Comparison of ENCODE assay signal across 7 cellular contexts in genomic region chr10:102431452-102432124, GRCh38. TPM values are rescaled to one million over a fixed set of nuclear protein-coding genes. Genes with fewer than 3 reads are reported as not detected.
DNase-seq lines count a peak whose midpoint lies in the region; FAIRE-seq and TF ChIP-seq lines count a peak whose summit lies in the region.

No MANE protein-coding gene starts in this region.

- H2BK15ac ChIP-seq in mesenchymal stem cell (ENCODE audit: low read depth, poor library complexity, severe bottlenecking), result no peak overlapping the region

- no peak for TF ChIP-seq POLR2A in GM12891 (IDR thresholded peaks at IDR 0.05; ENCODE audit: low read depth, low read length)

- WGBS in mesenchymal stem cell, result 24% methylated on average over 4 of the region's 4 CpGs

- no peak overlapping the region for H3K23ac ChIP-seq in mesenchymal stem cell (ENCODE audit: low read length in 2 of 2)

- peak overlapping the region; percentile 14 for H3K27ac ChIP-seq in mesenchymal stem cell (ENCODE audit: low read length, poor library complexity, severe bottlenecking)

- no peaks in the 10 kb centered on the region for H3K9me3 ChIP-seq in mesenchymal stem cell (ENCODE audit: control insufficient read depth, low read length)

- H2AK5ac ChIP-seq in mesenchymal stem cell (ENCODE audit: low read length, severe bottlenecking), result peak overlapping the region; percentile 57

- peak overlapping the region in 1 of 2 experiments; percentile 39 for H3K14ac ChIP-seq in mesenchymal stem cell (ENCODE audit: low read length in 2 of 2)

- H3K9ac ChIP-seq in mesenchymal stem cell (ENCODE audit: low read length), result peak overlapping the region; percentile 97

- peaks cover 4% of the 10 kb centered on the region in 2 experiments for H3K36me3 ChIP-seq in mesenchymal stem cell (ENCODE audit: control insufficient read depth in 1 of 2, insufficient read depth in 2 of 2, low read depth in 1 of 2, low read length in 2 of 2)

- H3K79me1 ChIP-seq in mesenchymal stem cell (replicated peaks; ENCODE audit: low read length, poor library complexity, severe bottlenecking), result peaks cover 17% of the 10 kb centered on the region

- no peak for FAIRE-seq in GM12891 (lab: Jason Lieb, UNC)

- H2BK12ac ChIP-seq in mesenchymal stem cell (ENCODE audit: low read length in 2 of 2), result peak overlapping the region in 1 of 2 experiments; percentile 32

- H3K18ac ChIP-seq in mesenchymal stem cell (ENCODE audit: low read depth in 1 of 2, low read length in 2 of 2), result peak overlapping the region in 1 of 2 experiments; percentile 72

- H3K4me1 ChIP-seq in mesenchymal stem cell (ENCODE audit: control insufficient read depth, insufficient read depth, low read depth, low read length), result peaks cover 17% of the 10 kb centered on the region

- H3K4me3 ChIP-seq in choroid plexus epithelial cell (ENCODE audit: low read depth, low read length) (peak overlapping the region; percentile 94), mesenchymal stem cell (ENCODE audit: insufficient read depth in 1 of 2, low read depth in 1 of 2, low read length in 2 of 2) (peak overlapping the region; percentile 81 to 97)

- DNase-seq in GM12891 (ENCODE audit: insufficient read length, low spot score) (no peak), NCI-H510A (lab: John Stamatoyannopoulos, UW) (peak; percentile 17), choroid plexus epithelial cell (ENCODE audit: low read depth) (peak; percentile 57), mesenchymal stem cell (peak; percentile 46), NCI-H226 (no peak), UCSD-AML1 (lab: John Stamatoyannopoulos, UW; ENCODE audit: unreplicated experiment) (no peak)
- no peak for DNase-seq in effector CD4-positive, alpha-beta T cell

- TF ChIP-seq CTCF in choroid plexus epithelial cell (conservative IDR thresholded peaks at IDR 0.05; ENCODE audit: low read depth, low read length), result peak; percentile 9

- peak overlapping the region; percentile 39 to 80 for H3K4ac ChIP-seq in mesenchymal stem cell (ENCODE audit: low read depth in 1 of 2, low read length in 2 of 2)

- peak overlapping the region; percentile 89 for H4K8ac ChIP-seq in mesenchymal stem cell (ENCODE audit: low read length)

- no peak overlapping the region for H2BK5ac ChIP-seq in mesenchymal stem cell (ENCODE audit: low read depth, low read length, poor library complexity, severe bottlenecking)

- peak overlapping the region; percentile 72 for H3K4me2 ChIP-seq in mesenchymal stem cell (ENCODE audit: low read length, poor library complexity, severe bottlenecking)

- H2AFZ ChIP-seq in mesenchymal stem cell (ENCODE audit: low read depth, low read length), result peak overlapping the region; percentile 7

- H3K27me3 ChIP-seq in mesenchymal stem cell (ENCODE audit: control insufficient read depth in 1 of 2, insufficient read depth in 1 of 2, low read length in 2 of 2), result peaks cover 0 to 32% of the 10 kb centered on the region in 2 experiments

- no peak overlapping the region for H2BK120ac ChIP-seq in mesenchymal stem cell (ENCODE audit: low read depth, low read length)

- peak overlapping the region; percentile 20 for H4K91ac ChIP-seq in mesenchymal stem cell (ENCODE audit: low read length)

TF ChIP-seq in GM12891, 5 proteins besides CTCF, POLR2A, EP300 and RAD21:
- TF ChIP-seq POU2F2 (IDR thresholded peaks at IDR 0.05; ENCODE audit: low read depth, low read length) (peak; percentile 75; the same call in 1 of the 2 replicates), TAF1 (IDR thresholded peaks at IDR 0.05; ENCODE audit: low read depth, low read length) (no peak), POLR2AphosphoS5 (IDR thresholded peaks at IDR 0.05; ENCODE audit: low read depth, low read length) (0 out of 2 replicates have a peak, but pooled peaks have one; percentile 24), PAX5 (IDR thresholded peaks at IDR 0.05; ENCODE audit: insufficient read depth, low read length, severe bottlenecking) (no peak)

RNA-seq across cellular contexts. Expression of gene CUEDC2, which starts 0.8 kb away (rescaled TPM):
- 78.9 TPM for polyA plus RNA-seq in GM12891 (2012; ENCODE audit: low read depth, missing spikeins)
- polyA plus RNA-seq in mesenchymal stem cell (2013, experiment 1 of 2), result 77.8 TPM
- 80.7 TPM for polyA plus RNA-seq in mesenchymal stem cell (2013, experiment 2 of 2)

RNA-seq across cellular contexts. Expression of gene FBXL15, which starts 11.0 kb away (rescaled TPM):
- polyA plus RNA-seq in GM12891 (2012; ENCODE audit: low read depth, missing spikeins), result 8.4 TPM
- polyA plus RNA-seq in mesenchymal stem cell (2013, experiment 1 of 2), result 7.3 TPM
- 7.5 TPM for polyA plus RNA-seq in mesenchymal stem cell (2013, experiment 2 of 2)

RNA-seq across cellular contexts. Expression of gene PSD, which starts 13.0 kb away (rescaled TPM):
- 2.7 TPM for polyA plus RNA-seq in GM12891 (2012; ENCODE audit: low read depth, missing spikeins)
- 2.6 TPM for polyA plus RNA-seq in mesenchymal stem cell (2013, experiment 1 of 2)
- 2.2 TPM for polyA plus RNA-seq in mesenchymal stem cell (2013, experiment 2 of 2)

RNA-seq across cellular contexts. Expression of gene C10orf95, which starts 19.8 kb away (rescaled TPM):
- 0.59 TPM for polyA plus RNA-seq in GM12891 (2012; ENCODE audit: low read depth, missing spikeins)
- polyA plus RNA-seq in mesenchymal stem cell (2013, experiment 1 of 2), result not detected
- polyA plus RNA-seq in mesenchymal stem cell (2013, experiment 2 of 2), result 0.03 TPM

RNA-seq across cellular contexts. Expression of gene NFKB2, which starts 36.1 kb away (rescaled TPM):
- 125 TPM for polyA plus RNA-seq in GM12891 (2012; ENCODE audit: low read depth, missing spikeins)
- 11.8 TPM for polyA plus RNA-seq in mesenchymal stem cell (2013, experiment 1 of 2)
- polyA plus RNA-seq in mesenchymal stem cell (2013, experiment 2 of 2), result 11.2 TPM

Comparison
In these comparisons a context has a peak if more than half of its experiments do, and no peak if none do; other contexts are left out.
1. DNase-seq: peak in NCI-H510A (single experiment), choroid plexus epithelial cell (single experiment) and mesenchymal stem cell (single experiment); none in GM12891 (single experiment), NCI-H226 (single experiment), effector CD4-positive, alpha-beta T cell (single experiment) and UCSD-AML1 (single experiment).